ENCODE assay signal across 8 cellular contexts in genomic region chr17:43020789-43021738, GRCh38. TPM values are rescaled to one million over a fixed set of nuclear protein-coding genes. Genes with fewer than 3 reads are reported as not detected.
DNase-seq lines count a peak whose midpoint lies in the region; ATAC-seq and TF ChIP-seq lines count a peak whose summit lies in the region.

No MANE protein-coding gene starts in this region.

- intact Hi-C loops in CD14-positive monocyte (cut with micrococcal nuclease): loop anchor here in 1 of 2 donors (10.0 kb wide), 2 partner anchors 104 to 154 kb away; partner anchors contain the start of genes BRCA1 and NBR1
- intact Hi-C loops in Panc1 (cut with micrococcal nuclease; ENCODE audit: unreplicated experiment): no loop called here
- intact Hi-C loops in body of pancreas (cut with DNase I): loop anchor here (10.0 kb wide), 2 partner anchors 114 to 294 kb away; no protein-coding TSS in a partner anchor

- POLR2A ChIA-PET in Panc1 (lab: Charles Lee): interaction anchor here (0.6 kb wide), 1 partner anchor 13 kb away, joined by 4 read pairs; no protein-coding TSS in a partner anchor

- H3K4me3 ChIP-seq in Panc1 (ENCODE audit: low read depth in 2 of 2, low read length in 2 of 2) (peak overlapping the region; percentile 71 to 87), body of pancreas (peak overlapping the region; percentile 55 to 90), hepatocyte (peak overlapping the region; percentile 99), rectal smooth muscle tissue (ENCODE audit: low read length) (peak overlapping the region; percentile 99)

- peak overlapping the region; percentile 25 to 87 (median 85) for H3K27ac Mint-ChIP-seq in CD14-positive monocyte

- peaks cover 52% of the 10 kb centered on the region for H3K4me1 Mint-ChIP-seq in CD14-positive monocyte

- in situ Hi-C loops in Panc1 (cut with HindIII; ENCODE audit: low pct_unique_long_range_greater_than_20kb, low sequenced_read_pairs): no loop called here

- H3K27ac ChIP-seq in Panc1 (ENCODE audit: low read length): peak overlapping the region; percentile 82
- H3K27ac ChIP-seq in body of pancreas: peak overlapping the region; percentile 63 to 83 (median 76)
- H3K27ac ChIP-seq in hepatocyte: peak overlapping the region; percentile 99
- peak overlapping the region; percentile 82 for H3K27ac ChIP-seq in rectal smooth muscle tissue (ENCODE audit: low read depth, low read length)

- H4K20me1 ChIP-seq in hepatocyte (ENCODE audit: insufficient read depth, poor library complexity, severe bottlenecking): peaks cover 15% of the 10 kb centered on the region

- H3K27me3 ChIP-seq in Panc1 (ENCODE audit: control insufficient read depth, insufficient read depth, low read length) (no peaks in the 10 kb centered on the region), body of pancreas (no peaks in the 10 kb centered on the region), hepatocyte (no peaks in the 10 kb centered on the region), rectal smooth muscle tissue (ENCODE audit: control insufficient read depth, insufficient read depth, low read length) (no peaks in the 10 kb centered on the region)

- H3K4me2 ChIP-seq in hepatocyte: peak overlapping the region; percentile 88

- ATAC-seq in Panc1: peak; percentile 49
- peak; percentile 5 for ATAC-seq in body of pancreas
- ATAC-seq in GM18868 (IDR thresholded peaks at IDR 0.05; ENCODE audit: unreplicated experiment): no peak
- no peak for ATAC-seq in GM19395 (IDR thresholded peaks at IDR 0.05; ENCODE audit: unreplicated experiment)

- peaks cover 8 to 21% (median 16%) of the 10 kb centered on the region in 3 donors for H3K27me3 Mint-ChIP-seq in CD14-positive monocyte (ENCODE audit: low read depth in 3 of 3)

- peaks cover 12% of the 10 kb centered on the region for H3K4me1 ChIP-seq in Panc1 (ENCODE audit: control insufficient read depth, insufficient read depth, low read length)
- H3K4me1 ChIP-seq in body of pancreas: peaks cover 31% of the 10 kb centered on the region
- H3K4me1 ChIP-seq in hepatocyte (ENCODE audit: insufficient read depth): peaks cover 24% of the 10 kb centered on the region
- H3K4me1 ChIP-seq in rectal smooth muscle tissue (ENCODE audit: control insufficient read depth, insufficient read depth, low read length): peaks cover 13% of the 10 kb centered on the region

- H3K9me3 Mint-ChIP-seq in CD14-positive monocyte: peaks cover 0 to 3% (median 0%) of the 10 kb centered on the region in 7 donors

- H3K4me3 Mint-ChIP-seq in CD14-positive monocyte: peak overlapping the region; percentile 94 to 96

- WGBS in body of pancreas, 2 donors: 24 to 36% methylated on average over 22 to 35 of the region's 40 CpGs
- 12% methylated on average over 31 of the region's 40 CpGs for WGBS in hepatocyte (ENCODE audit: low lambda C conversion rate, missing lambda C conversion rate)

- H3K36me3 ChIP-seq in Panc1 (ENCODE audit: control insufficient read depth, insufficient read depth, low read length) (no peaks in the 10 kb centered on the region; the same call in 1 of the 2 replicates), body of pancreas (replicated peaks in 1 of 2; ENCODE audit: insufficient read depth in 1 of 2, low read depth in 2 of 2) (no peaks in the 10 kb centered on the region), hepatocyte (replicated peaks; ENCODE audit: insufficient read depth, low read depth) (no peaks in the 10 kb centered on the region), rectal smooth muscle tissue (ENCODE audit: control insufficient read depth, insufficient read depth, low read length) (peaks cover 8% of the 10 kb centered on the region)

- H3K9ac ChIP-seq in rectal smooth muscle tissue (ENCODE audit: low read length): peak overlapping the region; percentile 70

- TF ChIP-seq CTCF in CD14-positive monocyte (IDR thresholded peaks at IDR 0.05) (no peak), Panc1 (IDR thresholded peaks at IDR 0.05) (no peak), body of pancreas (IDR thresholded peaks at IDR 0.05) (no peak), hepatocyte (IDR thresholded peaks at IDR 0.05; ENCODE audit: poor library complexity) (no peak)

- peak overlapping the region; percentile 90 for H2AFZ ChIP-seq in hepatocyte

- H3K9me3 ChIP-seq in Panc1 (ENCODE audit: control insufficient read depth, insufficient read depth, low read depth, low read length) (no peaks in the 10 kb centered on the region), body of pancreas (no peaks in the 10 kb centered on the region), hepatocyte (ENCODE audit: low read depth) (no peaks in the 10 kb centered on the region)

- H3K79me2 ChIP-seq in hepatocyte: peaks cover 47% of the 10 kb centered on the region

- peak; percentile 89 for DNase-seq in CD14-positive monocyte (ENCODE audit: low spot score)
- DNase-seq in HCEC 1CT: peak; percentile 67
- DNase-seq in Panc1 (ENCODE audit: low read depth, low spot score): peak; percentile 33
- DNase-seq in body of pancreas: peak; percentile 48 to 64 (median 60)
- peak; percentile 85 for DNase-seq in hepatocyte (ENCODE audit: low spot score)

- peak in 2 of 3 donors; percentile 18 to 23 for TF ChIP-seq POLR2A in body of pancreas (IDR thresholded peaks at IDR 0.05)

- CTCF ChIA-PET in Panc1 (lab: Charles Lee): no interaction called here

- H3K9me2 ChIP-seq in hepatocyte (replicated peaks; ENCODE audit: insufficient read depth): no peaks in the 10 kb centered on the region

- peaks cover 6 to 12% of the 10 kb centered on the region in 2 donors for H3K36me3 Mint-ChIP-seq in CD14-positive monocyte

- no TSS peak for BruUV-seq in Panc1 (replicated peaks; lab: Mats Ljungman, UMichigan)

RNA-seq across cellular contexts. Expression of gene VAT1, which starts 1.1 kb away (rescaled TPM):
- polyA plus RNA-seq in CD14-positive monocyte: 10 to 100 TPM; 38.0 to 39.5 TPM
- total RNA-seq in Panc1 (2021; ENCODE audit: unreplicated experiment): 169 TPM
- polyA plus RNA-seq in Panc1 (2012; ENCODE audit: insufficient read length): 320 TPM
- 100 to 1,000 TPM in 1 of 2 donors, 10 to 100 TPM in 1; 83.7 to 101 TPM for total RNA-seq in body of pancreas
- total RNA-seq in hepatocyte: 181 and 207 TPM in 2 replicates
- polyA plus RNA-seq in hepatocyte: 219 and 251 TPM in 2 replicates

RNA-seq across cellular contexts. Expression of gene RND2, which starts 4.0 kb away (rescaled TPM):
- polyA plus RNA-seq in CD14-positive monocyte (not detected), hepatocyte (2.6 and 3.2 TPM in 2 replicates)
- total RNA-seq in Panc1 (2021; ENCODE audit: unreplicated experiment) (0.59 TPM), body of pancreas (under 1 TPM; 0.33 to 0.52 TPM), hepatocyte (4.6 and 6.3 TPM in 2 replicates)
- polyA plus RNA-seq in Panc1 (2012; ENCODE audit: insufficient read length): 2.7 TPM

RNA-seq across cellular contexts. Expression of gene IFI35, which starts 14.5 kb away (rescaled TPM):
- polyA plus RNA-seq in CD14-positive monocyte (100 to 1,000 TPM; 106 to 152 TPM), hepatocyte (27.5 and 37.8 TPM in 2 replicates)
- total RNA-seq in Panc1 (2021; ENCODE audit: unreplicated experiment) (42.6 TPM), body of pancreas (10 to 100 TPM; 16.2 to 19.5 TPM), hepatocyte (14.4 and 18.4 TPM in 2 replicates)
- 41.4 TPM for polyA plus RNA-seq in Panc1 (2012; ENCODE audit: insufficient read length)

RNA-seq across cellular contexts. Expression of gene RPL27, which starts 22.8 kb away (rescaled TPM):
- polyA plus RNA-seq in CD14-positive monocyte: 1,000 to 10,000 TPM; 1,073 to 1,232 TPM
- 513 TPM for total RNA-seq in Panc1 (2021; ENCODE audit: unreplicated experiment)
- polyA plus RNA-seq in Panc1 (2012; ENCODE audit: insufficient read length): 912 TPM
- 100 to 1,000 TPM; 406 to 507 TPM for total RNA-seq in body of pancreas
- total RNA-seq in hepatocyte: 1,020 and 1,179 TPM in 2 replicates
- 580 and 602 TPM in 2 replicates for polyA plus RNA-seq in hepatocyte

RNA-seq across cellular contexts. Expression of gene RUNDC1, which starts 40.7 kb away (rescaled TPM):
- 10 to 100 TPM in 1 of 2 donors, 1 to 10 TPM in 1; 7.5 to 10.3 TPM for polyA plus RNA-seq in CD14-positive monocyte
- total RNA-seq in Panc1 (2021; ENCODE audit: unreplicated experiment): 11.2 TPM
- polyA plus RNA-seq in Panc1 (2012; ENCODE audit: insufficient read length): 9.0 TPM
- 10 to 100 TPM; 17.1 to 37.6 TPM for total RNA-seq in body of pancreas
- 8.0 and 11.4 TPM in 2 replicates for total RNA-seq in hepatocyte
- 19.6 and 20.3 TPM in 2 replicates for polyA plus RNA-seq in hepatocyte

Comparison
In these comparisons a context has a peak if more than half of its experiments do, and no peak if none do; other contexts are left out.
1. DNase-seq: peak in every context shown above with its lines; median percentile 89 in CD14-positive monocyte; 85 in hepatocyte; 67 in HCEC 1CT; 60 in body of pancreas; 33 in Panc1.
2. ATAC-seq: peak in Panc1 (single experiment) and body of pancreas (single experiment); none in GM18868 (single experiment) and GM19395 (single experiment).
3. Peak in every context shown above with its lines, with median percentiles within 50 percentile points of each other: H3K27ac ChIP-seq and H3K4me3 ChIP-seq.